In genomic region chr2:32403782-32404181, GRCh38 we compare ENCODE assay signal across 24 cellular contexts.
"Had no signal": no experiment of that assay in that cellular context is flagged by ENCODE, and none has a peak within 500 bp of the region (broad histone marks: within the 10 kb centered on the region; RNA-seq: fewer than 3 reads in every experiment).

No MANE protein-coding gene starts in this region.

- H3K4me1 ChIP-seq: colonic mucosa, esophagus muscularis mucosa, esophagus squamous epithelium, foreskin keratinocyte, gastroesophageal sphincter, heart left ventricle, heart right ventricle had no signal

- H3K9me3 ChIP-seq: colonic mucosa, esophagus muscularis mucosa, esophagus squamous epithelium, gastrocnemius medialis, gastroesophageal sphincter, heart left ventricle, heart right ventricle had no signal

- H3K27me3 ChIP-seq: colonic mucosa, dorsolateral prefrontal cortex, esophagus muscularis mucosa, esophagus squamous epithelium, foreskin keratinocyte, gastrocnemius medialis, gastroesophageal sphincter, heart left ventricle, heart right ventricle had no signal

- H3K4me3 ChIP-seq: colonic mucosa, coronary artery, dorsolateral prefrontal cortex, esophagus muscularis mucosa, esophagus squamous epithelium, gastrocnemius medialis, gastroesophageal sphincter, heart left ventricle, heart right ventricle had no signal

- DNase-seq: colonic mucosa; cortex of kidney; dermis blood vessel endothelial cell; dorsolateral prefrontal cortex; effector CD4-positive, alpha-beta T cell; effector CD8-positive, alpha-beta T cell; effector memory CD8-positive, alpha-beta T cell; endodermal cell; erythroblast; esophagus squamous epithelium; foreskin fibroblast; foreskin keratinocyte; foreskin melanocyte; gastrocnemius medialis; glutamatergic neuron; head of caudate nucleus; heart left ventricle; heart right ventricle had no signal

- H3K27ac ChIP-seq: colonic mucosa, coronary artery, dorsolateral prefrontal cortex, epithelial cell of prostate, esophagus muscularis mucosa, esophagus squamous epithelium, foreskin keratinocyte, gastrocnemius medialis, gastroesophageal sphincter, heart left ventricle, heart right ventricle had no signal

- FAIRE-seq: endothelial cell of umbilical vein had no signal

- ATAC-seq: effector memory CD8-positive, alpha-beta T cell; esophagus mucosa; foreskin keratinocyte; gastrocnemius medialis; gastroesophageal sphincter; heart left ventricle; heart right ventricle had no signal
